Comparison of ENCODE assay signal across 17 cellular contexts in the genomic region with DNA sequence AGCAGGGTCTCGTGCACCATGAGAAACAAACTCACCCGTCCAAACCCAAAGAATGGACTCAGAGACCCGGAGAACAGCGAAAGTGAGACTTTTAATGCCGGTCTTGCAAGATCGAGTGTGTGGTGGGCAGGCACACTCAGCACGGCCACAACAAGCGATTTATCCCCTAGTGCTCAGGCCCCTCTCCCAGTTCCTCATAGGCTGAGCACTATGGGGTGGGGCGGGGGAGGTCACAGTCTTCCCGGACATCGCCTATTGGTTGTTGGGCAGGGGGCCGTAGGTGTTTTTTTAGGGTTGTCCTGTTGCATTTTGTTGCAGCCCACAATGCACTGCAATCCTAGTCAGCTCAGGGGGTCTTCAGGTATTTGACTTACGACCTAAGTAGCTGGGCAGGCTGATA.
DNase-seq lines count a peak whose midpoint lies in the region; ATAC-seq and TF ChIP-seq lines count a peak whose summit lies in the region.
"Had no signal": no experiment of that assay in that cellular context is flagged by ENCODE, and none has a peak within 500 bp of the region (broad histone marks: within the 10 kb centered on the region; RNA-seq: fewer than 3 reads in every experiment).

No MANE protein-coding gene starts in this region.

- H2AFZ ChIP-seq in GM23338 (no peak overlapping the region), mesenchymal stem cell (ENCODE audit: low read depth, low read length) (no peak overlapping the region)

- H3K79me2 ChIP-seq in GM23338 (replicated peaks; ENCODE audit: insufficient read depth), result no peaks in the 10 kb centered on the region

- H3F3A ChIP-seq in GM23338 (replicated peaks; ENCODE audit: low read depth), result no peaks in the 10 kb centered on the region

- H4K20me1 ChIP-seq in GM23338 (replicated peaks; ENCODE audit: insufficient read depth), result no peaks in the 10 kb centered on the region

- H3K27me3 ChIP-seq in GM23338 (ENCODE audit: insufficient read depth) (no peaks in the 10 kb centered on the region), endodermal cell (ENCODE audit: control insufficient read depth, insufficient read depth, low read length, poor library complexity, severe bottlenecking) (no peaks in the 10 kb centered on the region), stomach (no peaks in the 10 kb centered on the region), mesenchymal stem cell (ENCODE audit: control insufficient read depth in 1 of 2, insufficient read depth in 1 of 2, low read length in 2 of 2) (no peaks in the 10 kb centered on the region)
- H3K27me3 ChIP-seq: BE2C had no signal

- peaks cover 13% of the 10 kb centered on the region; the same call in 1 of the 3 replicates for H3K9me3 Mint-ChIP-seq in GM23338
- H3K9me3 Mint-ChIP-seq in endodermal cell, result peaks cover 6% of the 10 kb centered on the region

- H3K4me1 Mint-ChIP-seq in GM23338, result peaks cover 17% of the 10 kb centered on the region
- peaks cover 13% of the 10 kb centered on the region for H3K4me1 Mint-ChIP-seq in endodermal cell
- H3K4me1 Mint-ChIP-seq: CD4-positive, CD25-positive, alpha-beta regulatory T cell had no signal

- H3K4me3 ChIP-seq in GM23338 (no peak overlapping the region), endodermal cell (ENCODE audit: low read length) (no peak overlapping the region), stomach (no peak overlapping the region), mesenchymal stem cell (ENCODE audit: insufficient read depth in 1 of 2, low read depth in 1 of 2, low read length in 2 of 2) (no peak overlapping the region)

- H4K91ac ChIP-seq in mesenchymal stem cell (ENCODE audit: low read length), result no peak overlapping the region

- no peak overlapping the region for H3K18ac ChIP-seq in mesenchymal stem cell (ENCODE audit: low read depth in 1 of 2, low read length in 2 of 2)

- TF ChIP-seq POLR2A in stomach (IDR thresholded peaks at IDR 0.05), result no peak

- H3K9me3 ChIP-seq in endodermal cell (ENCODE audit: control insufficient read depth, low read length), result no peaks in the 10 kb centered on the region
- no peaks in the 10 kb centered on the region for H3K9me3 ChIP-seq in stomach
- no peaks in the 10 kb centered on the region for H3K9me3 ChIP-seq in mesenchymal stem cell (ENCODE audit: control insufficient read depth, low read length)
- H3K9me3 ChIP-seq: BE2C, Caco-2 had no signal

- no peak overlapping the region for H2BK120ac ChIP-seq in mesenchymal stem cell (ENCODE audit: low read depth, low read length)

- TF ChIP-seq EP300 in stomach (IDR thresholded peaks at IDR 0.05), result no peak

- no peaks in the 10 kb centered on the region for H3K4me1 ChIP-seq in GM23338 (ENCODE audit: insufficient read depth)
- no peaks in the 10 kb centered on the region for H3K4me1 ChIP-seq in endodermal cell (ENCODE audit: control insufficient read depth, insufficient read depth, low read length)
- no peaks in the 10 kb centered on the region for H3K4me1 ChIP-seq in stomach
- H3K4me1 ChIP-seq in mesenchymal stem cell (ENCODE audit: control insufficient read depth, insufficient read depth, low read depth, low read length), result no peaks in the 10 kb centered on the region
- H3K4me1 ChIP-seq: BE2C, Caco-2 had no signal

- intact Hi-C loops in stomach (cut with DNase I; ENCODE audit: low total_unique reads), result no loop called here

- ATAC-seq in GM23338 (peak; percentile 61), GM18519 (IDR thresholded peaks at IDR 0.05; ENCODE audit: low FRiP score, unreplicated experiment) (no peak)

- H3K27ac Mint-ChIP-seq in GM23338 (no peak overlapping the region; the same call in 1 of the 2 replicates), endodermal cell (no peak overlapping the region)
- H3K27ac Mint-ChIP-seq: CD4-positive, CD25-positive, alpha-beta regulatory T cell had no signal

- no peak overlapping the region for H3K4ac ChIP-seq in mesenchymal stem cell (ENCODE audit: low read depth in 1 of 2, low read length in 2 of 2)

- no peak overlapping the region for H2AK5ac ChIP-seq in mesenchymal stem cell (ENCODE audit: low read length, severe bottlenecking)

- H2BK15ac ChIP-seq in mesenchymal stem cell (ENCODE audit: low read depth, poor library complexity, severe bottlenecking), result no peak overlapping the region

- TF ChIP-seq CTCF in GM23338 (conservative IDR thresholded peaks at IDR 0.05; ENCODE audit: low read depth in 2 of 2), result no peak
- no peak for TF ChIP-seq CTCF in endodermal cell (conservative IDR thresholded peaks at IDR 0.05)
- TF ChIP-seq CTCF in stomach (IDR thresholded peaks at IDR 0.05), result no peak

- H3K4me2 ChIP-seq in GM23338 (no peak overlapping the region), mesenchymal stem cell (ENCODE audit: low read length, poor library complexity, severe bottlenecking) (no peak overlapping the region)

- peaks cover 15% of the 10 kb centered on the region for H3K36me3 Mint-ChIP-seq in GM23338 (ENCODE audit: low read depth)
- H3K36me3 Mint-ChIP-seq in endodermal cell (ENCODE audit: low read depth), result peaks cover 29% of the 10 kb centered on the region
- H3K36me3 Mint-ChIP-seq: CD4-positive, CD25-positive, alpha-beta regulatory T cell had no signal

- H3K79me1 ChIP-seq in mesenchymal stem cell (replicated peaks; ENCODE audit: low read length, poor library complexity, severe bottlenecking), result no peaks in the 10 kb centered on the region

- no peak overlapping the region for H3K23ac ChIP-seq in mesenchymal stem cell (ENCODE audit: low read length in 2 of 2)

- no peak overlapping the region for H3K4me3 Mint-ChIP-seq in GM23338
- H3K4me3 Mint-ChIP-seq in endodermal cell, result no peak overlapping the region
- H3K4me3 Mint-ChIP-seq: CD4-positive, CD25-positive, alpha-beta regulatory T cell had no signal

- H3K9ac ChIP-seq in endodermal cell (ENCODE audit: extremely low read depth, low read length, poor library complexity, severe bottlenecking), result no peak overlapping the region
- H3K9ac ChIP-seq in mesenchymal stem cell (ENCODE audit: low read length), result no peak overlapping the region

- no peak overlapping the region for H2BK5ac ChIP-seq in mesenchymal stem cell (ENCODE audit: low read depth, low read length, poor library complexity, severe bottlenecking)

- H4K8ac ChIP-seq in mesenchymal stem cell (ENCODE audit: low read length), result no peak overlapping the region

- DNase-seq in GM23338 (ENCODE audit: low spot score) (no peak), endodermal cell (peak; percentile 45), mucosa of gallbladder (ENCODE audit: low spot score) (peak; percentile 2), stomach (peak; percentile 15), mesenchymal stem cell (no peak), SHP77 (lab: John Stamatoyannopoulos, UW) (no peak)
- DNase-seq: ACHN; BE2C; C1 segment of cervical spinal cord; Caco-2; CD4-positive, CD25-positive, alpha-beta regulatory T cell; DMS153; DMS79; GDM1; GOT3; H7 had no signal

- no peak overlapping the region for H3K14ac ChIP-seq in mesenchymal stem cell (ENCODE audit: low read length in 2 of 2)

- WGBS in endodermal cell (ENCODE audit: insufficient coverage in 1 of 2, insufficient read length in 1 of 2), 2 experiments, result 88 to 93% methylated on average over 5 to 13 of the region's 13 CpGs
- 81 to 93% (median 87%) methylated on average over 13 of the region's 13 CpGs for WGBS in stomach, 5 donors
- 77% methylated on average over 13 of the region's 13 CpGs for WGBS in mesenchymal stem cell

- H3K27ac ChIP-seq in GM23338 (ENCODE audit: low read depth), result no peak overlapping the region
- no peak overlapping the region for H3K27ac ChIP-seq in endodermal cell (ENCODE audit: low read depth, low read length)
- no peak overlapping the region for H3K27ac ChIP-seq in stomach
- no peak overlapping the region for H3K27ac ChIP-seq in mesenchymal stem cell (ENCODE audit: low read length, poor library complexity, severe bottlenecking)

- H3K27me3 Mint-ChIP-seq in GM23338 (ENCODE audit: insufficient read depth, low read depth, poor library complexity), result peaks cover 2% of the 10 kb centered on the region
- H3K27me3 Mint-ChIP-seq in endodermal cell (ENCODE audit: insufficient read depth), result no peaks in the 10 kb centered on the region
- H3K27me3 Mint-ChIP-seq: CD4-positive, CD25-positive, alpha-beta regulatory T cell had no signal

- no peaks in the 10 kb centered on the region for H3K9me2 ChIP-seq in GM23338 (ENCODE audit: insufficient read depth)

- H3K36me3 ChIP-seq in GM23338 (ENCODE audit: insufficient read depth) (no peaks in the 10 kb centered on the region), endodermal cell (ENCODE audit: control insufficient read depth, insufficient read depth, low read length) (no peaks in the 10 kb centered on the region), stomach (peaks cover 0 to 10% (median 6%) of the 10 kb centered on the region in 4 donors), mesenchymal stem cell (ENCODE audit: control insufficient read depth in 1 of 2, insufficient read depth in 2 of 2, low read depth in 1 of 2, low read length in 2 of 2) (peaks cover 7 to 21% of the 10 kb centered on the region in 2 experiments)
- H3K36me3 ChIP-seq: BE2C had no signal

- H2BK12ac ChIP-seq in mesenchymal stem cell (ENCODE audit: low read length in 2 of 2), result no peak overlapping the region

TF ChIP-seq in GM23338, 12 proteins besides CTCF, POLR2A, EP300 and RAD21:
- TF ChIP-seq NANOG (IDR thresholded peaks at IDR 0.05; ENCODE audit: borderline replicate concordance) (no peak), POLR2AphosphoS5 (IDR thresholded peaks at IDR 0.05; ENCODE audit: low read depth) (no peak), EZH2 (IDR thresholded peaks at IDR 0.05; ENCODE audit: low read depth, unreplicated experiment) (no peak), ZNF114 (CRISPR knock-in tag; IDR thresholded peaks at IDR 0.05) (no peak), JUNB (IDR thresholded peaks at IDR 0.05; ENCODE audit: unreplicated experiment) (no peak), ZNF331 (CRISPR knock-in tag; IDR thresholded peaks at IDR 0.05; ENCODE audit: low read depth) (no peak), EZH2phosphoT487 (IDR thresholded peaks at IDR 0.05; ENCODE audit: unreplicated experiment) (no peak)

Comparison
In these comparisons a context has a peak if more than half of its experiments do, and no peak if none do; other contexts are left out.
1. DNase-seq: peak in endodermal cell (single experiment), mucosa of gallbladder (single experiment) and stomach (single experiment); none in GM23338 (single experiment), mesenchymal stem cell (single experiment) and SHP77 (0 of 2).